Comparison of ENCODE assay signal across 1 cellular context in the genomic region with DNA sequence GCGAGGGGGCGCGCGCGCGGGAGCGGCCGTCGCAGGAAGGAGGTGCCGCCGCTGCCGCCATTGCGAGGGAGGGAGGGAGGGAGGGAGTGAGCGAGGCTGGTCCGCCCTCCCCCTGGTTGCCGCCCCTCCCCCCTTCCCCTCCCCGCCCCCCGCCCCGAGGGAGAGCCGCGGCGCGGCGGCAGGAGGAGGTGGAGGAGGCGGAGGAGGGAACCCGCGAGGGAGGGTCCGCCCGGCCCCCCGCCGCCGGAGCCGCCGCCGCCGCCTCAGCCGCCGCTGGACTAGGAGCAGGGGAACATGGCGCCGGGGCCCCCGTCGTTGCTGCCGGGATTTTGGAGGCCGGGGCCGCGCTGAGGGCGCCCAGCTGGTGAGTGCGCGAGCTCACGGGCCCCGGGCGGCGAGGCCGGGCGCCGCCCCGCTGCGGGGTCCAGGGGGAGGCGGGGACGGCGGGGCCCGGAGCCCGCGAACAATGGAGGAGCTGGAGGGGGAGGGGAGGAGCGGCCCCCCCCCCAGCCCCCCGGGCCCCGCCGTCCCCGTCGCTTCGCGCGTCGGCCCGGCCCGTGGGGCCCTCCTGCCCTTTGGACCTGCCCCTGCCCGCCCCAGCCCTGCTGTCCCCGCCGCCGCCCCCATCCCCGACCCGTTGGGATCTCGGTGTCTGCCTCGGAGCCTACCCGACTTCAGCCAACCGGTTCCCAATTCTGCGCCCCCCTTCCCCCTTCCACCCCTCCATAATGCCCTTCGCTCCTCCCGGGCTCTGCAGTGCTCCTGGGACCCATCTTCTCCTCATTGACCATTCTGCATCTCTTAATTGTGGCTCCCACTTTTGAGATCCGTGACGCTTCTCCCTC.
TF ChIP-seq lines count a peak whose summit lies in the region.

A gene (plus strand): TSS at position 152 of the 845 bp plus-strand sequence. CDS start 57,679 bp downstream, outside the sequence.

TF ChIP-seq in IMR-90, 13 proteins besides CTCF, POLR2A, EP300 and RAD21:
- no peak for TF ChIP-seq RCOR1 (IDR thresholded peaks at IDR 0.05; ENCODE audit: insufficient replicate concordance, low read length)
- TF ChIP-seq MAZ (IDR thresholded peaks at IDR 0.05; ENCODE audit: borderline replicate concordance, low read depth, low read length) = peak; percentile 79; the same call in 1 of the 2 replicates
